ENCODE assay signal across 8 cellular contexts in the genomic region with DNA sequence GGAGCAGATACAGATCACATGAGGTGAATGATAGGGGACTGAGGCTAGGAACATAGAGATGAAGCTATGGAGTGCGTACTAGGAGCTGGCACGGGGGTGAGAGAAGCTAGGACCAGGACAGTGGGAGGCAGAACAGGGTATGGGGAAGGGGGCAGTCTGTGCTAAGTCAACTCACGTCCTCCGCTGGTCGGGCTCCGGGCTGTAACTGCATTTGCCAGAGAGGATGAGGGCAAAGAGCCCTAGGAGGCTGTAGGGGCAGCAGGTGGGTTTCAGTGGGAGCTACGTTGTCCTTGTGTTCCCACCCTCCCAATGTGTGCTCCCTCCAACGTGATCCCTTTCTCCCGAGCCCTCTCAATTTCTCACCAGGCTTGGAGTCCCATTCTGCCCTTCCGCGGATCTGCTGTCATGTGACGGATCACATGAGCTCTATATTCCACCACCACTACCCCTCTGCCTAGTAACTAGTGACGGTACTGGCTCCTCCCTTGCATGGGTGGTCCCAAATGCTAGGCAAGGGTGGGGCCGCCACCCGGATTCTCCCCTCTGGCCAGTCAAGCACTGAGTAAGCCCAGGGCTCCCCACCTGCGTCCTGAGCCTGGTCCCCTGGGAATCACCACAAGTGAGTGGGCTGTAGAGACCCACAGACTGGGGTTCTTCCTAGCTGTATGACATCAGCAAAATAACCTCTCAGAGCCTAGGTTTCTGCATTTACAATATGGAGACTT. TPM values are rescaled to one million over a fixed set of nuclear protein-coding genes. Genes with fewer than 3 reads are reported as not detected.
DNase-seq lines count a peak whose midpoint lies in the region; TF ChIP-seq lines count a peak whose summit lies in the region.

A gene (minus strand): TSS at position 402 of the 725 bp plus-strand sequence. CDS start 22 bp downstream, at position 380.

- H3K27me3 ChIP-seq in effector memory CD4-positive, alpha-beta T cell (replicated peaks; ENCODE audit: control insufficient read depth, insufficient read depth, low read length, poor library complexity, severe bottlenecking), result no peaks in the 10 kb centered on the region

- peaks cover 21% of the 10 kb centered on the region for H3K4me1 ChIP-seq in effector memory CD4-positive, alpha-beta T cell (ENCODE audit: control insufficient read depth, insufficient read depth, low read length, poor library complexity, severe bottlenecking)

- peak within 1 kb of the TSS; percentile 78 for H3K4me3 ChIP-seq in effector memory CD4-positive, alpha-beta T cell (ENCODE audit: insufficient read depth, low read depth, low read length, poor library complexity, severe bottlenecking)

- H3K27ac ChIP-seq in effector memory CD4-positive, alpha-beta T cell (ENCODE audit: insufficient read depth, low read length, poor library complexity, severe bottlenecking), result peak within 1 kb of the TSS; percentile 85

- H3K36me3 ChIP-seq in effector memory CD4-positive, alpha-beta T cell (ENCODE audit: control insufficient read depth, insufficient read depth, low read length), result peaks cover 6% of the 10 kb centered on the region

- no peak for TF ChIP-seq CTCF in GM20000 (IDR thresholded peaks at IDR 0.05; ENCODE audit: extremely low read depth, missing control alignments)

- DNase-seq in COLO668 (lab: John Stamatoyannopoulos, UW; ENCODE audit: unreplicated experiment) (peak; percentile 82), GM20000 (ENCODE audit: low spot score) (peak; percentile 98), HS-5 (ENCODE audit: low read depth) (peak; percentile 85), NK-92 (lab: John Stamatoyannopoulos, UW; ENCODE audit: unreplicated experiment) (peak; percentile 58), lung microvascular endothelial cell (ENCODE audit: low read depth in 2 of 2) (peak; percentile 96)
- DNase-seq in activated CD8-positive, alpha-beta memory T cell treated with anti-CD3 and anti-CD28 coated beads for 1 hour (ENCODE audit: extremely low read depth in 1 of 2, low read depth in 1 of 2), result peak; percentile 76 to 77
- DNase-seq in effector memory CD4-positive, alpha-beta T cell, result peak; percentile 83 to 88 (median 86)
- peak; percentile 67 to 74 (median 68) for DNase-seq in stimulated activated CD4-positive, alpha-beta T cell treated with anti-CD3 and anti-CD28 coated beads, TNF-alpha, amount 100 ng/mL, for 48 hours (ENCODE audit: low read depth in 3 of 3)

- no peaks in the 10 kb centered on the region for H3K9me3 ChIP-seq in effector memory CD4-positive, alpha-beta T cell (ENCODE audit: control insufficient read depth, low read length)

RNA-seq across cellular contexts. Expression of the gene that starts here (rescaled TPM):
- total RNA-seq in lung microvascular endothelial cell, result 61.2 and 69.2 TPM in 2 replicates

Comparison
In these comparisons a context has a peak if more than half of its experiments do, and no peak if none do; other contexts are left out.
1. Peak in every context shown above with its lines: DNase-seq, H3K4me3 ChIP-seq and H3K27ac ChIP-seq.